8 cellular contexts compared by ENCODE assay signal in genomic region chr9:6412572-6413364, GRCh38. TPM values are rescaled to one million over a fixed set of nuclear protein-coding genes. Genes with fewer than 3 reads are reported as not detected.
DNase-seq lines count a peak whose midpoint lies in the region; ATAC-seq and TF ChIP-seq lines count a peak whose summit lies in the region.

UHRF2 (plus strand) TSS chr9:6413199; CDS start chr9:6413491, 292 bp downstream.

- TF ChIP-seq CTCF in vagina (IDR thresholded peaks at IDR 0.05): peak in 1 of 3 experiments; percentile 35

- H3K27me3 ChIP-seq in right cardiac atrium (ENCODE audit: control insufficient read depth, insufficient read depth) (no peaks in the 10 kb centered on the region), vagina (no peaks in the 10 kb centered on the region)

- ATAC-seq in GM18498 (IDR thresholded peaks at IDR 0.05; ENCODE audit: unreplicated experiment) (peak; percentile 83), HG02938 (IDR thresholded peaks at IDR 0.05; ENCODE audit: unreplicated experiment) (peak; percentile 75), right cardiac atrium (peak; percentile 98 to 99)

- peak within 1 kb of the TSS; percentile 89 for H3K27ac ChIP-seq in right cardiac atrium (ENCODE audit: low read length)
- peak within 1 kb of the TSS; percentile 92 for H3K27ac ChIP-seq in vagina

- peak; percentile 76 to 92 for DNase-seq in NCI-H187 (lab: John Stamatoyannopoulos, UW)
- peak; percentile 96 to 99 (median 99) for DNase-seq in T-helper 2 cell
- DNase-seq in anterior cingulate cortex (lab: John Stamatoyannopoulos, UW): peak; percentile 71 to 98 (median 94)
- DNase-seq in right cardiac atrium: peak; percentile 99 to 100 (median 100)
- DNase-seq in putamen (ENCODE audit: low spot score): peak; percentile 98
- DNase-seq in vagina (ENCODE audit: extremely low spot score in 2 of 2): peak; percentile 96 to 98

- peak in 1 of 2 donors; percentile 77 for TF ChIP-seq POLR2A in vagina (IDR thresholded peaks at IDR 0.05)

- H3K4me1 ChIP-seq in right cardiac atrium (ENCODE audit: control insufficient read depth, insufficient read depth, low read length): peaks cover 3% of the 10 kb centered on the region
- peaks cover 27% of the 10 kb centered on the region for H3K4me1 ChIP-seq in vagina

- H3K4me3 ChIP-seq in right cardiac atrium (ENCODE audit: low read length) (peak within 1 kb of the TSS; percentile 84), vagina (peak within 1 kb of the TSS; percentile 83 to 88)

- intact Hi-C loops in right cardiac atrium (cut with DNase I): no loop called here
- intact Hi-C loops in vagina (cut with DNase I): loop anchor here (5.0 kb wide), 1 partner anchor 345 kb away; the partner anchor contains the start of gene KDM4C

- H3K9me3 ChIP-seq in right cardiac atrium (ENCODE audit: control insufficient read depth, low read length) (no peaks in the 10 kb centered on the region), vagina (no peaks in the 10 kb centered on the region)

- H3K36me3 ChIP-seq in vagina: no peaks in the 10 kb centered on the region

- WGBS in right cardiac atrium: under 1% methylated on average over 80 of the region's 80 CpGs

RNA-seq across cellular contexts. Expression of gene UHRF2, which starts in this region (rescaled TPM):
- total RNA-seq in right cardiac atrium: 10 to 100 TPM; 16.3 to 20.5 (median 19.1) TPM
- polyA plus RNA-seq in right cardiac atrium: 10.6 TPM
- total RNA-seq in vagina: 70.0 TPM

Comparison
In these comparisons a context has a peak if more than half of its experiments do, and no peak if none do; other contexts are left out.
1. Peak in every context shown above with its lines: DNase-seq, ATAC-seq, H3K4me3 ChIP-seq and H3K27ac ChIP-seq.